1 cellular context compared by ENCODE assay signal in genomic region chr12:108635201-108635996, GRCh38.
TF ChIP-seq lines count a peak whose summit lies in the region.

No MANE protein-coding gene starts in this region.

TF ChIP-seq in GM23338, 12 proteins besides CTCF, POLR2A, EP300 and RAD21 (continued from another document):
- no peak for TF ChIP-seq REST (IDR thresholded peaks at IDR 0.05; ENCODE audit: unreplicated experiment)
- TF ChIP-seq ZNF114 (CRISPR knock-in tag; IDR thresholded peaks at IDR 0.05): no peak
- no peak for TF ChIP-seq STAT1 (IDR thresholded peaks at IDR 0.05; ENCODE audit: unreplicated experiment)
- TF ChIP-seq EZH2 (IDR thresholded peaks at IDR 0.05; ENCODE audit: low read depth, unreplicated experiment): no peak
- no peak for TF ChIP-seq POLR2AphosphoS5 (IDR thresholded peaks at IDR 0.05; ENCODE audit: low read depth)
- TF ChIP-seq EZH2phosphoT487 (IDR thresholded peaks at IDR 0.05; ENCODE audit: unreplicated experiment): no peak
- no peak for TF ChIP-seq ZNF331 (CRISPR knock-in tag; IDR thresholded peaks at IDR 0.05; ENCODE audit: low read depth)
- no peak for TF ChIP-seq NANOG (IDR thresholded peaks at IDR 0.05; ENCODE audit: borderline replicate concordance)
- TF ChIP-seq ZNF462 (CRISPR knock-in tag; IDR thresholded peaks at IDR 0.05): no peak
